ENCODE assay signal across 8 cellular contexts in the genomic region with DNA sequence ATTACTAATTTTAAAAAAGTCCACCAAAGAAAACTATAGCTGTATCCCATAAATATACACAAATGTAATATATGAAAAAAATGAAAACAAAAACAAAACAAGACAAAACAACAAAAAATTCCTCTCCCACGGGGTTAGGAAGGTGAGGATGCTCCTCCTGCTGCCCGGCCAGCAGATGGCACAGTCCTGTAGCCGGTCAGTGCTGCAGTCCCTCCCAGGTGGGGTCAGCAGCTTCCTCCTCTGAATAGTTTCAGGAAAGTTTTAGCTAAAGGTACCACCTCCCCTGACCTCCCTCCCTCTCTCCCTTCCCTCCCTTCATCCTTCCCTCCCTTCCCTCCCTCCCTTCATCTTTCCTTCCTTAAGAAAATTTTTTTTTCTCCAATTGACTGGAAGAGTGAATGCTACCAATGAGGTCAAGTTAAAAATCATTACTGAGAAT.
DNase-seq lines count a peak whose midpoint lies in the region; ATAC-seq, FAIRE-seq and TF ChIP-seq lines count a peak whose summit lies in the region.

No MANE protein-coding gene starts in this region.

- H2AFZ ChIP-seq in astrocyte (ENCODE audit: low read depth, low read length), result no peak overlapping the region

- no peak for FAIRE-seq in astrocyte (lab: Jason Lieb, UNC)

- intact Hi-C loops in CD8-positive, alpha-beta T cell (cut with DNase I, micrococcal nuclease), result no loop called here

- H3K79me2 ChIP-seq in astrocyte (ENCODE audit: insufficient read depth, low read length), result peaks cover 42% of the 10 kb centered on the region

- TF ChIP-seq CTCF in HEK293 (tag by site-specific recombination; IDR thresholded peaks at IDR 0.05) (peak; percentile 78), astrocyte (IDR thresholded peaks at IDR 0.05; ENCODE audit: insufficient read depth, low read depth, low read length) (peak; percentile 65), kidney epithelial cell (IDR thresholded peaks at IDR 0.05; ENCODE audit: insufficient read depth, low read length, poor library complexity, severe bottlenecking) (peak; percentile 88)
- no peak for TF ChIP-seq CTCF in CD8-positive, alpha-beta T cell (IDR thresholded peaks at IDR 0.05)

- no peaks in the 10 kb centered on the region for H3K9me3 Mint-ChIP-seq in astrocyte (ENCODE audit: unreplicated experiment)
- H3K9me3 Mint-ChIP-seq in CD8-positive, alpha-beta T cell, result no peaks in the 10 kb centered on the region

- H3K36me3 ChIP-seq in HEK293 (ENCODE audit: control insufficient read depth in 2 of 2, insufficient read depth in 1 of 2, low read length in 2 of 2) (no peaks in the 10 kb centered on the region), astrocyte (ENCODE audit: insufficient read depth, low read length) (peaks cover 22% of the 10 kb centered on the region), kidney epithelial cell (ENCODE audit: control insufficient read depth, insufficient read depth, low read length) (no peaks in the 10 kb centered on the region)
- no peaks in the 10 kb centered on the region for H3K36me3 ChIP-seq in CD8-positive, alpha-beta T cell (ENCODE audit: insufficient read depth, low read length)

- POLR2A ChIA-PET in HEK293 (lab: Yijun Ruan, JAX), result interaction anchor here (0.8 to 3.0 kb wide), 3 partner anchors 36 to 237 kb away, joined by 3 to 11 read pairs (median 3); a partner anchor contains a TSS
- POLR2A ChIA-PET in CD8-positive, alpha-beta T cell (lab: Charles Lee), result interaction anchor here (0.6 kb wide), 1 partner anchor 11 kb away, joined by 3 read pairs; no protein-coding TSS in a partner anchor

- H3K9me3 ChIP-seq in HEK293 (ENCODE audit: control insufficient read depth, insufficient read depth, low read depth, low read length) (no peaks in the 10 kb centered on the region), astrocyte (ENCODE audit: insufficient read depth, low read depth, low read length) (no peaks in the 10 kb centered on the region)
- H3K9me3 ChIP-seq in CD8-positive, alpha-beta T cell (ENCODE audit: low read length), result no peaks in the 10 kb centered on the region

- H3K4me1 ChIP-seq in HEK293 (ENCODE audit: control insufficient read depth, insufficient read depth, low read length) (peaks cover 21% of the 10 kb centered on the region), astrocyte (ENCODE audit: insufficient read depth, low read length) (peaks cover 46% of the 10 kb centered on the region)
- H3K4me1 ChIP-seq in CD8-positive, alpha-beta T cell (ENCODE audit: insufficient read depth, low read length), result no peaks in the 10 kb centered on the region

- H3K4me3 ChIP-seq in HEK293 (ENCODE audit: low read depth, low read length), result no peak overlapping the region
- H3K4me3 ChIP-seq in astrocyte (ENCODE audit: insufficient read depth, low read depth, low read length), result no peak overlapping the region
- no peak overlapping the region for H3K4me3 ChIP-seq in kidney epithelial cell (ENCODE audit: low read depth, low read length)
- H3K4me3 ChIP-seq in CD8-positive, alpha-beta T cell (ENCODE audit: low read depth, low read length), result no peak overlapping the region

- peak overlapping the region; percentile 91 for H3K27ac Mint-ChIP-seq in astrocyte (ENCODE audit: unreplicated experiment)
- no peak overlapping the region for H3K27ac Mint-ChIP-seq in CD8-positive, alpha-beta T cell

- H3K27me3 Mint-ChIP-seq in astrocyte (ENCODE audit: low read depth, unreplicated experiment), result no peaks in the 10 kb centered on the region
- peaks cover 10% of the 10 kb centered on the region for H3K27me3 Mint-ChIP-seq in CD8-positive, alpha-beta T cell (ENCODE audit: low read depth)

- CTCF ChIA-PET in HEK293 (lab: Yijun Ruan, JAX), result interaction anchor here (0.6 to 2.9 kb wide), 42 partner anchors 8 to 857 kb away, joined by 3 to 18 read pairs (median 4); a partner anchor contains a TSS
- CTCF ChIA-PET in CD8-positive, alpha-beta T cell (lab: Charles Lee), result no interaction called here

- peak overlapping the region; percentile 81 for H3K9ac ChIP-seq in astrocyte (ENCODE audit: low read length)

- H3K4me3 Mint-ChIP-seq in astrocyte (ENCODE audit: unreplicated experiment), result no peak overlapping the region
- H3K4me3 Mint-ChIP-seq in CD8-positive, alpha-beta T cell, result no peak overlapping the region

- H3K4me1 Mint-ChIP-seq in astrocyte (ENCODE audit: low read depth, unreplicated experiment), result peaks cover 21% of the 10 kb centered on the region
- no peaks in the 10 kb centered on the region for H3K4me1 Mint-ChIP-seq in CD8-positive, alpha-beta T cell (ENCODE audit: low read depth)

- no peaks in the 10 kb centered on the region for H4K20me1 ChIP-seq in astrocyte (ENCODE audit: insufficient read depth, low read length)

- H3K36me3 Mint-ChIP-seq in astrocyte (ENCODE audit: low read depth, unreplicated experiment), result peaks cover 27% of the 10 kb centered on the region
- no peaks in the 10 kb centered on the region for H3K36me3 Mint-ChIP-seq in CD8-positive, alpha-beta T cell

- DNase-seq in AG08396 (ENCODE audit: low spot score) (peak; percentile 39), astrocyte (ENCODE audit: low read depth) (peak; percentile 58), kidney epithelial cell (ENCODE audit: low read depth) (no peak)
- no peak for DNase-seq in stimulated activated naive CD4-positive, alpha-beta T cell treated with Interleukin-2 at 50 U/mL for 16 hours (lab: John Stamatoyannopoulos, UW)
- no peak for DNase-seq in activated effector memory CD4-positive, alpha-beta T cell treated with anti-CD3 and anti-CD28 coated beads, Interleukin-2, amount 50 U/mL, for 16 hours
- no peak for DNase-seq in CD8-positive, alpha-beta T cell

- H3K27me3 ChIP-seq in astrocyte (ENCODE audit: insufficient read depth, low read length) (no peaks in the 10 kb centered on the region), kidney epithelial cell (ENCODE audit: control insufficient read depth, insufficient read depth, low read length) (no peaks in the 10 kb centered on the region)
- no peaks in the 10 kb centered on the region for H3K27me3 ChIP-seq in CD8-positive, alpha-beta T cell (ENCODE audit: insufficient read depth, low read length)

- H3K27ac ChIP-seq in HEK293 (ENCODE audit: extremely low read depth, low read depth, low read length), result no peak overlapping the region
- peak overlapping the region; percentile 95 for H3K27ac ChIP-seq in astrocyte (ENCODE audit: low read depth, low read length)
- no peak overlapping the region for H3K27ac ChIP-seq in CD8-positive, alpha-beta T cell (ENCODE audit: low read depth, low read length)

- ATAC-seq in GM18519 (IDR thresholded peaks at IDR 0.05; ENCODE audit: low FRiP score, unreplicated experiment), result no peak
- ATAC-seq in CD8-positive, alpha-beta T cell, result no peak

- peak overlapping the region; percentile 60 for H3K4me2 ChIP-seq in astrocyte (ENCODE audit: low read length)

TF ChIP-seq in HEK293, 187 proteins besides CTCF, POLR2A, EP300 and RAD21 (continues in another document):
- TF ChIP-seq GLIS1 (tag by site-specific recombination; IDR thresholded peaks at IDR 0.05) (peak; percentile 67), ZBTB1 (tag by site-specific recombination; IDR thresholded peaks at IDR 0.05) (no peak), ZNF157 (tag by site-specific recombination; IDR thresholded peaks at IDR 0.05) (no peak)
- TF ChIP-seq, protein P1, sequence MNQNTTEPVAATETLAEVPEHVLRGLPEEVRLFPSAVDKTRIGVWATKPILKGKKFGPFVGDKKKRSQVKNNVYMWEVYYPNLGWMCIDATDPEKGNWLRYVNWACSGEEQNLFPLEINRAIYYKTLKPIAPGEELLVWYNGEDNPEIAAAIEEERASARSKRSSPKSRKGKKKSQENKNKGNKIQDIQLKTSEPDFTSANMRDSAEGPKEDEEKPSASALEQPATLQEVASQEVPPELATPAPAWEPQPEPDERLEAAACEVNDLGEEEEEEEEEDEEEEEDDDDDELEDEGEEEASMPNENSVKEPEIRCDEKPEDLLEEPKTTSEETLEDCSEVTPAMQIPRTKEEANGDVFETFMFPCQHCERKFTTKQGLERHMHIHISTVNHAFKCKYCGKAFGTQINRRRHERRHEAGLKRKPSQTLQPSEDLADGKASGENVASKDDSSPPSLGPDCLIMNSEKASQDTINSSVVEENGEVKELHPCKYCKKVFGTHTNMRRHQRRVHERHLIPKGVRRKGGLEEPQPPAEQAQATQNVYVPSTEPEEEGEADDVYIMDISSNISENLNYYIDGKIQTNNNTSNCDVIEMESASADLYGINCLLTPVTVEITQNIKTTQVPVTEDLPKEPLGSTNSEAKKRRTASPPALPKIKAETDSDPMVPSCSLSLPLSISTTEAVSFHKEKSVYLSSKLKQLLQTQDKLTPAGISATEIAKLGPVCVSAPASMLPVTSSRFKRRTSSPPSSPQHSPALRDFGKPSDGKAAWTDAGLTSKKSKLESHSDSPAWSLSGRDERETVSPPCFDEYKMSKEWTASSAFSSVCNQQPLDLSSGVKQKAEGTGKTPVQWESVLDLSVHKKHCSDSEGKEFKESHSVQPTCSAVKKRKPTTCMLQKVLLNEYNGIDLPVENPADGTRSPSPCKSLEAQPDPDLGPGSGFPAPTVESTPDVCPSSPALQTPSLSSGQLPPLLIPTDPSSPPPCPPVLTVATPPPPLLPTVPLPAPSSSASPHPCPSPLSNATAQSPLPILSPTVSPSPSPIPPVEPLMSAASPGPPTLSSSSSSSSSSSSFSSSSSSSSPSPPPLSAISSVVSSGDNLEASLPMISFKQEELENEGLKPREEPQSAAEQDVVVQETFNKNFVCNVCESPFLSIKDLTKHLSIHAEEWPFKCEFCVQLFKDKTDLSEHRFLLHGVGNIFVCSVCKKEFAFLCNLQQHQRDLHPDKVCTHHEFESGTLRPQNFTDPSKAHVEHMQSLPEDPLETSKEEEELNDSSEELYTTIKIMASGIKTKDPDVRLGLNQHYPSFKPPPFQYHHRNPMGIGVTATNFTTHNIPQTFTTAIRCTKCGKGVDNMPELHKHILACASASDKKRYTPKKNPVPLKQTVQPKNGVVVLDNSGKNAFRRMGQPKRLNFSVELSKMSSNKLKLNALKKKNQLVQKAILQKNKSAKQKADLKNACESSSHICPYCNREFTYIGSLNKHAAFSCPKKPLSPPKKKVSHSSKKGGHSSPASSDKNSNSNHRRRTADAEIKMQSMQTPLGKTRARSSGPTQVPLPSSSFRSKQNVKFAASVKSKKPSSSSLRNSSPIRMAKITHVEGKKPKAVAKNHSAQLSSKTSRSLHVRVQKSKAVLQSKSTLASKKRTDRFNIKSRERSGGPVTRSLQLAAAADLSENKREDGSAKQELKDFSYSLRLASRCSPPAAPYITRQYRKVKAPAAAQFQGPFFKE (tag by site-specific recombination; IDR thresholded peaks at IDR 0.05; ENCODE audit: borderline replicate concordance), result no peak
- TF ChIP-seq, protein P2, sequence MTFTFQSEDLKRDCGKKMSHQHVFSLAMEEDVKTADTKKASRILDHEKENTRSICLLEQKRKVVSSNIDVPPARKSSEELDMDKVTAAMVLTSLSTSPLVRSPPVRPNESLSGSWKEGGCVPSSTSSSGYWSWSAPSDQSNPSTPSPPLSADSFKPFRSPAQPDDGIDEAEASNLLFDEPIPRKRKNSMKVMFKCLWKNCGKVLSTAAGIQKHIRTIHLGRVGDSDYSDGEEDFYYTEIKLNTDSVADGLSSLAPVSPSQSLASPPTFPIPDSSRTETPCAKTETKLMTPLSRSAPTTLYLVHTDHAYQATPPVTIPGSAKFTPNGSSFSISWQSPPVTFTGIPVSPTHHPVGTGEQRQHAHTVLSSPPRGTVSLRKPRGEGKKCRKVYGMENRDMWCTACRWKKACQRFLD (tag by site-specific recombination; IDR thresholded peaks at IDR 0.05), result no peak

Comparison
In these comparisons a context has a peak if more than half of its experiments do, and no peak if none do; other contexts are left out.
1. DNase-seq: peak in AG08396 (single experiment) and astrocyte (single experiment); none in kidney epithelial cell (single experiment), stimulated activated naive CD4-positive, alpha-beta T cell treated with Interleukin-2 at 50 U/mL for 16 hours (single experiment), activated effector memory CD4-positive, alpha-beta T cell treated with anti-CD3 and anti-CD28 coated beads, Interleukin-2, amount 50 U/mL, for 16 hours (single experiment) and CD8-positive, alpha-beta T cell (0 of 7).